In the genomic region with DNA sequence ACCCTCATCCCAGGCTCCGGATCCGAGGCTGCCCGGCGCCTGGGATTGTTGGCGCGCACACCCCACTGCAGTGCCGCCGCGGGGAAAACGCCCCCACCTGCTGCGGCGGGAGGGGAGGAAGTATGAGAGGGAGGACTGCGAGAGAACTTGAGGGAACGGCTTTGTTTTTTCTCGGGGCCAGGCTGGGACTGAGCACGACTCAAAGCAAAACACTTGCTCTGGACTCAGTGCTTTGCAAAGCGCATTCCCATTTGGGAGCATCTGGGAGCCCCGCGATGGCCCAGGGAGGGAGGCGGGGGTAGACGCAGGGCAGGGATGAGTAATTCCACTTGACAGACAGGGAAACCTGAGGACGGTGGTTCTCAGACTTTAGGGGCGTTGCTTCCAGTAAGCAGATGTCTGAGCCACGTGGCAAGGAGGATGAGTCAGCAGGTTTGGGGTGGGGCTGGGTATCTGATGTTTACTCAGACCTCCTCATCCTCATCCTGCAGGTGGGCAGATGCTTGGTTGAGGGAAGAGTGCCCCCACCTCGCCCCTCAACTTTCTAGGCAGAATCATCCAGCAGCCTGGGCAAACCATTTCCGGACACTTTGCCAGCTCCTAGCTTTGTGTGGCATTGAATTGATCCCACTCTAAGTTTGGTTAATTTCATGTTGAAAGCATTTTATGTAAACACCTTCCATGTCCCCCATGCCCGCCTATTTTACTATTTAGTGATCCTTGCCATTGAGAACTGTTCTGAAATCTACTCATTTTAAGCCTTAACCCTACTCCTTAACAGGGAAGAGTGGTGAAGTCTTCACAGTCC, we compare ENCODE assay signal across 8 cellular contexts. TPM values are rescaled to one million over a fixed set of nuclear protein-coding genes. Genes with fewer than 3 reads are reported as not detected.
A peak's percentile ranks its signal among the peaks of the same experiment; 100 is the strongest.
DNase-seq lines count a peak whose midpoint lies in the region; ATAC-seq and TF ChIP-seq lines count a peak whose summit lies in the region.

No MANE protein-coding gene starts in this region.

- no peaks in the 10 kb centered on the region for H3K36me3 ChIP-seq in MM.1S (replicated peaks; ENCODE audit: insufficient read depth, low read length)
- no peaks in the 10 kb centered on the region for H3K36me3 ChIP-seq in SJSA1

- peaks cover 37% of the 10 kb centered on the region for H3K4me1 Mint-ChIP-seq in CD14-positive monocyte

- H3K4me2 ChIP-seq in MM.1S (ENCODE audit: low read depth, low read length): peak overlapping the region; percentile 99

- peaks cover 0 to 7% (median 0%) of the 10 kb centered on the region in 7 donors for H3K9me3 Mint-ChIP-seq in CD14-positive monocyte

- H3K9me3 ChIP-seq in MM.1S (replicated peaks; ENCODE audit: insufficient read depth, low read length) (no peaks in the 10 kb centered on the region), SJSA1 (replicated peaks) (no peaks in the 10 kb centered on the region)

- peak; percentile 87 for DNase-seq in CD14-positive monocyte (ENCODE audit: low spot score)
- DNase-seq in MM.1S: peak; percentile 93
- DNase-seq in SJSA1 (ENCODE audit: low read depth in 1 of 2, low spot score in 2 of 2): peak; percentile 54 to 83
- peak; percentile 85 for DNase-seq in activated naive CD4-positive, alpha-beta T cell treated with Interleukin-2 at 50 U/mL for 16 hours
- no peak for DNase-seq in Right ventricle myocardium inferior (ENCODE audit: missing footprints)
- DNase-seq in renal cortical epithelial cell (ENCODE audit: low read depth): peak; percentile 90

- no peaks in the 10 kb centered on the region for H4K20me1 ChIP-seq in MM.1S (ENCODE audit: insufficient read depth, low read length)

- peaks cover 0 to 2% of the 10 kb centered on the region in 2 donors for H3K36me3 Mint-ChIP-seq in CD14-positive monocyte

- H3K4me3 ChIP-seq in MM.1S (ENCODE audit: low read length) (peak overlapping the region; percentile 99), SJSA1 (no peak overlapping the region)

- H3K27ac ChIP-seq in MM.1S (ENCODE audit: low read length) (peak overlapping the region; percentile 68), SJSA1 (no peak overlapping the region)

- H3K27me3 ChIP-seq in MM.1S (replicated peaks; ENCODE audit: insufficient read depth, low read length): no peaks in the 10 kb centered on the region
- H3K27me3 ChIP-seq in SJSA1 (replicated peaks): peaks cover 24% of the 10 kb centered on the region

- ATAC-seq in GM21447 (IDR thresholded peaks at IDR 0.05; ENCODE audit: unreplicated experiment): peak; percentile 70
- ATAC-seq in Right ventricle myocardium inferior: peak; percentile 23
- no peak for ATAC-seq in HG02884 (IDR thresholded peaks at IDR 0.05; ENCODE audit: unreplicated experiment)

- peaks cover 33% of the 10 kb centered on the region for H3K79me2 ChIP-seq in MM.1S (ENCODE audit: low read length)

- H3K9ac ChIP-seq in MM.1S (ENCODE audit: low read length): peak overlapping the region; percentile 72

- H3K27ac Mint-ChIP-seq in CD14-positive monocyte: peak overlapping the region in 4 of 7 donors; percentile 26 to 72 (median 68)

- H3K27me3 Mint-ChIP-seq in CD14-positive monocyte (ENCODE audit: low read depth in 3 of 3): peaks cover 35 to 43% (median 40%) of the 10 kb centered on the region in 3 donors

- H3F3A ChIP-seq in MM.1S (ENCODE audit: insufficient read depth, low read length): peaks cover 18% of the 10 kb centered on the region

- intact Hi-C loops in CD14-positive monocyte (cut with micrococcal nuclease) (loop anchor here in 1 of 2 donors (10.0 kb wide), 1 partner anchor 264 kb away; no protein-coding TSS in a partner anchor), Right ventricle myocardium inferior (cut with DNase I) (no loop called here)

- H2AFZ ChIP-seq in MM.1S (ENCODE audit: low read length): peak overlapping the region; percentile 89

- H3K4me3 Mint-ChIP-seq in CD14-positive monocyte: peak overlapping the region; percentile 83 to 93

- no peaks in the 10 kb centered on the region for H3K9me2 ChIP-seq in MM.1S (replicated peaks; ENCODE audit: insufficient read depth, low read length)

- H3K4me1 ChIP-seq in MM.1S (ENCODE audit: low read length) (peaks cover 28% of the 10 kb centered on the region), SJSA1 (replicated peaks) (peaks cover 26% of the 10 kb centered on the region)

- TF ChIP-seq CTCF in CD14-positive monocyte (IDR thresholded peaks at IDR 0.05) (no peak), MM.1S (IDR thresholded peaks at IDR 0.05; ENCODE audit: low read length) (no peak)

RNA-seq across cellular contexts. Expression of a gene that starts 1.5 kb away (rescaled TPM):
- under 1 TPM; 0.02 to 0.03 TPM for polyA plus RNA-seq in CD14-positive monocyte
- under 0.01 and 0.11 TPM in 2 replicates for total RNA-seq in SJSA1 (2014; rRNA removed; shearing (Covaris generic))
- total RNA-seq in Right ventricle myocardium inferior: 0.38 TPM
- total RNA-seq in renal cortical epithelial cell: 0.35 and 0.50 TPM in 2 replicates

RNA-seq across cellular contexts. Expression of a gene that starts 37.1 kb away (rescaled TPM):
- not detected for polyA plus RNA-seq in CD14-positive monocyte
- not detected in 2 replicates for total RNA-seq in SJSA1 (2014; rRNA removed; shearing (Covaris generic))
- total RNA-seq in Right ventricle myocardium inferior (not detected), renal cortical epithelial cell (not detected in 2 replicates)

RNA-seq across cellular contexts. Expression of a gene that starts 41.0 kb away (rescaled TPM):
- polyA plus RNA-seq in CD14-positive monocyte: 1 to 10 TPM in 1 of 2 donors, under 1 TPM in 1; 0.78 to 1.6 TPM
- not detected in 2 replicates for total RNA-seq in SJSA1 (2014; rRNA removed; shearing (Covaris generic))
- 0.87 TPM for total RNA-seq in Right ventricle myocardium inferior
- total RNA-seq in renal cortical epithelial cell: not detected in 2 replicates
